ENCODE assay signal across 1 cellular context in genomic region chr22:39724390-39724789, GRCh38.
TF ChIP-seq lines count a peak whose summit lies in the region.

No MANE protein-coding gene starts in this region.

TF ChIP-seq in SK-N-SH, 30 proteins besides CTCF, POLR2A, EP300 and RAD21 (continued from another document):
- TF ChIP-seq, protein P1, sequence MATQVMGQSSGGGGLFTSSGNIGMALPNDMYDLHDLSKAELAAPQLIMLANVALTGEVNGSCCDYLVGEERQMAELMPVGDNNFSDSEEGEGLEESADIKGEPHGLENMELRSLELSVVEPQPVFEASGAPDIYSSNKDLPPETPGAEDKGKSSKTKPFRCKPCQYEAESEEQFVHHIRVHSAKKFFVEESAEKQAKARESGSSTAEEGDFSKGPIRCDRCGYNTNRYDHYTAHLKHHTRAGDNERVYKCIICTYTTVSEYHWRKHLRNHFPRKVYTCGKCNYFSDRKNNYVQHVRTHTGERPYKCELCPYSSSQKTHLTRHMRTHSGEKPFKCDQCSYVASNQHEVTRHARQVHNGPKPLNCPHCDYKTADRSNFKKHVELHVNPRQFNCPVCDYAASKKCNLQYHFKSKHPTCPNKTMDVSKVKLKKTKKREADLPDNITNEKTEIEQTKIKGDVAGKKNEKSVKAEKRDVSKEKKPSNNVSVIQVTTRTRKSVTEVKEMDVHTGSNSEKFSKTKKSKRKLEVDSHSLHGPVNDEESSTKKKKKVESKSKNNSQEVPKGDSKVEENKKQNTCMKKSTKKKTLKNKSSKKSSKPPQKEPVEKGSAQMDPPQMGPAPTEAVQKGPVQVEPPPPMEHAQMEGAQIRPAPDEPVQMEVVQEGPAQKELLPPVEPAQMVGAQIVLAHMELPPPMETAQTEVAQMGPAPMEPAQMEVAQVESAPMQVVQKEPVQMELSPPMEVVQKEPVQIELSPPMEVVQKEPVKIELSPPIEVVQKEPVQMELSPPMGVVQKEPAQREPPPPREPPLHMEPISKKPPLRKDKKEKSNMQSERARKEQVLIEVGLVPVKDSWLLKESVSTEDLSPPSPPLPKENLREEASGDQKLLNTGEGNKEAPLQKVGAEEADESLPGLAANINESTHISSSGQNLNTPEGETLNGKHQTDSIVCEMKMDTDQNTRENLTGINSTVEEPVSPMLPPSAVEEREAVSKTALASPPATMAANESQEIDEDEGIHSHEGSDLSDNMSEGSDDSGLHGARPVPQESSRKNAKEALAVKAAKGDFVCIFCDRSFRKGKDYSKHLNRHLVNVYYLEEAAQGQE (IDR thresholded peaks at IDR 0.05; ENCODE audit: low read depth, low read length): no peak
- TF ChIP-seq, protein P2, sequence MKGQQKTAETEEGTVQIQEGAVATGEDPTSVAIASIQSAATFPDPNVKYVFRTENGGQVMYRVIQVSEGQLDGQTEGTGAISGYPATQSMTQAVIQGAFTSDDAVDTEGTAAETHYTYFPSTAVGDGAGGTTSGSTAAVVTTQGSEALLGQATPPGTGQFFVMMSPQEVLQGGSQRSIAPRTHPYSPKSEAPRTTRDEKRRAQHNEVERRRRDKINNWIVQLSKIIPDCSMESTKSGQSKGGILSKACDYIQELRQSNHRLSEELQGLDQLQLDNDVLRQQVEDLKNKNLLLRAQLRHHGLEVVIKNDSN (IDR thresholded peaks at IDR 0.05; ENCODE audit: borderline replicate concordance, low read depth): no peak
- TF ChIP-seq GATA2 (CRISPR knock-in tag; IDR thresholded peaks at IDR 0.05): no peak
- TF ChIP-seq FOXM1 (IDR thresholded peaks at IDR 0.05; ENCODE audit: low read depth): no peak
- TF ChIP-seq EZH2phosphoT487 (IDR thresholded peaks at IDR 0.05; ENCODE audit: borderline replicate concordance, low read depth): no peak
- no peak for TF ChIP-seq TEAD4 (IDR thresholded peaks at IDR 0.05; ENCODE audit: borderline replicate concordance, insufficient read depth)
- no peak for TF ChIP-seq RXRA (IDR thresholded peaks at IDR 0.05; ENCODE audit: borderline replicate concordance, low read depth)
- TF ChIP-seq TCF12 (IDR thresholded peaks at IDR 0.05): no peak
